In genomic region chr17:13046361-13046760, GRCh38 we compare ENCODE assay signal across 1 cellular context.
TF ChIP-seq lines count a peak whose summit lies in the region.

No MANE protein-coding gene starts in this region.

TF ChIP-seq in GM23338, 12 proteins besides CTCF, POLR2A, EP300 and RAD21 (continued from another document):
- TF ChIP-seq NANOG (IDR thresholded peaks at IDR 0.05; ENCODE audit: borderline replicate concordance) (no peak), ZNF331 (CRISPR knock-in tag; IDR thresholded peaks at IDR 0.05; ENCODE audit: low read depth) (no peak), STAT1 (IDR thresholded peaks at IDR 0.05; ENCODE audit: unreplicated experiment) (no peak), EZH2 (IDR thresholded peaks at IDR 0.05; ENCODE audit: low read depth, unreplicated experiment) (no peak), CREB1 (CRISPR knock-in tag; IDR thresholded peaks at IDR 0.05; ENCODE audit: low read depth) (no peak)
